In genomic region chrX:110951472-110952269, GRCh38 we compare ENCODE assay signal across 27 cellular contexts.
"Had no signal": no experiment of that assay in that cellular context is flagged by ENCODE, and none has a peak within 500 bp of the region (broad histone marks: within the 10 kb centered on the region; RNA-seq: fewer than 3 reads in every experiment).

No MANE protein-coding gene starts in this region.

- H3K36me3 ChIP-seq: ascending aorta, brain microvascular endothelial cell had no signal

- H3K4me1 Mint-ChIP-seq: activated CD4-positive, alpha-beta memory T cell treated with anti-CD3 and anti-CD28 coated beads, Interleukin-2, amount 10 ng/mL, durations not matched to agents 7 days and 5 days; activated CD4-positive, alpha-beta T cell treated with anti-CD3 and anti-CD28 coated beads, Interleukin-2, amount 10 ng/mL, durations not matched to agents 7 days and 5 days; activated naive CD4-positive, alpha-beta T cell treated with anti-CD3 and anti-CD28 coated beads, Interleukin-2, amount 10 ng/mL, durations not matched to agents 7 days and 5 days; activated naive CD8-positive, alpha-beta T cell treated with anti-CD3 and anti-CD28 coated beads, Interleukin-2, amount 10 ng/mL, durations not matched to agents 7 days and 5 days; central memory CD8-positive, alpha-beta T cell; endodermal cell had no signal

- DNase-seq: activated CD4-positive, alpha-beta memory T cell treated with anti-CD3 and anti-CD28 coated beads, Interleukin-2, amount 10 ng/mL, durations not matched to agents 7 days and 5 days; activated CD4-positive, alpha-beta T cell treated with anti-CD3 and anti-CD28 coated beads for 1 hour; activated CD4-positive, alpha-beta T cell treated with anti-CD3 and anti-CD28 coated beads for 4 hours; activated CD4-positive, alpha-beta T cell treated with anti-CD3 and anti-CD28 coated beads, Interleukin-2, amount 10 ng/mL, durations not matched to agents 7 days and 5 days; activated CD4-positive, alpha-beta T cell treated with anti-CD3 and anti-CD28 coated beads, Interleukin-2, amount 50 U/mL, for 4 hours; activated CD4-positive, CD25-positive, alpha-beta regulatory T cell; activated CD8-positive, alpha-beta memory T cell treated with anti-CD3 and anti-CD28 coated beads, Interleukin-2, amount 50 U/mL, for 48 hours; activated gamma-delta T cell; activated naive CD4-positive, alpha-beta T cell; activated naive CD4-positive, alpha-beta T cell treated with anti-CD3 and anti-CD28 coated beads, Interleukin-2, amount 10 ng/mL, durations not matched to agents 7 days and 5 days; activated naive CD8-positive, alpha-beta T cell treated with anti-CD3 and anti-CD28 coated beads, Interleukin-2, amount 10 ng/mL, durations not matched to agents 7 days and 5 days; activated T-cell treated with anti-CD3 and anti-CD28 coated beads for 4 hours; activated T-cell treated with anti-CD3 and anti-CD28 coated beads, Interleukin-2, amount 50 U/mL, for 24 hours; activated T-cell treated with anti-CD3 and anti-CD28 coated beads, Interleukin-2, amount 50 U/mL, for 72 hours; brain microvascular endothelial cell; dorsolateral prefrontal cortex; effector memory CD4-positive, alpha-beta T cell; endodermal cell; foreskin fibroblast; head of caudate nucleus; T-helper 2 cell had no signal

- H3K9me3 Mint-ChIP-seq: activated CD4-positive, alpha-beta memory T cell treated with anti-CD3 and anti-CD28 coated beads, Interleukin-2, amount 10 ng/mL, durations not matched to agents 7 days and 5 days; activated CD4-positive, alpha-beta T cell treated with anti-CD3 and anti-CD28 coated beads, Interleukin-2, amount 10 ng/mL, durations not matched to agents 7 days and 5 days; activated naive CD4-positive, alpha-beta T cell treated with anti-CD3 and anti-CD28 coated beads, Interleukin-2, amount 10 ng/mL, durations not matched to agents 7 days and 5 days; activated naive CD4-positive, alpha-beta T cell treated with anti-CD3 and anti-CD28 coated beads, Interleukin-2, amount 50 U/mL, for 72 hours; activated naive CD8-positive, alpha-beta T cell treated with anti-CD3 and anti-CD28 coated beads, Interleukin-2, amount 10 ng/mL, durations not matched to agents 7 days and 5 days; activated T-cell treated with anti-CD3 and anti-CD28 coated beads, Interleukin-2, amount 50 U/mL, for 24 hours; central memory CD8-positive, alpha-beta T cell; dendritic cell treated with granulocyte-macrophage colony-stimulating factor and Interleukin-4, amounts not matched to agents 40 ng/mL and 50 ng/mL, for 4 days; endodermal cell had no signal

- H3K27me3 ChIP-seq: ascending aorta, brain microvascular endothelial cell had no signal

- H3K27me3 Mint-ChIP-seq: activated CD4-positive, alpha-beta memory T cell treated with anti-CD3 and anti-CD28 coated beads, Interleukin-2, amount 10 ng/mL, durations not matched to agents 7 days and 5 days; activated CD4-positive, alpha-beta T cell treated with anti-CD3 and anti-CD28 coated beads, Interleukin-2, amount 10 ng/mL, durations not matched to agents 7 days and 5 days; activated naive CD4-positive, alpha-beta T cell treated with anti-CD3 and anti-CD28 coated beads, Interleukin-2, amount 10 ng/mL, durations not matched to agents 7 days and 5 days; activated naive CD8-positive, alpha-beta T cell treated with anti-CD3 and anti-CD28 coated beads, Interleukin-2, amount 10 ng/mL, durations not matched to agents 7 days and 5 days; central memory CD8-positive, alpha-beta T cell had no signal

- H3K4me3 Mint-ChIP-seq: activated CD4-positive, alpha-beta memory T cell treated with anti-CD3 and anti-CD28 coated beads, Interleukin-2, amount 10 ng/mL, durations not matched to agents 7 days and 5 days; activated CD4-positive, alpha-beta T cell treated with anti-CD3 and anti-CD28 coated beads, Interleukin-2, amount 10 ng/mL, durations not matched to agents 7 days and 5 days; activated naive CD4-positive, alpha-beta T cell treated with anti-CD3 and anti-CD28 coated beads, Interleukin-2, amount 10 ng/mL, durations not matched to agents 7 days and 5 days; activated naive CD8-positive, alpha-beta T cell treated with anti-CD3 and anti-CD28 coated beads, Interleukin-2, amount 10 ng/mL, durations not matched to agents 7 days and 5 days; activated T-cell treated with anti-CD3 and anti-CD28 coated beads, Interleukin-2, amount 50 U/mL, for 24 hours; activated T-cell treated with anti-CD3 and anti-CD28 coated beads, Interleukin-2, amount 50 U/mL, for 72 hours; central memory CD8-positive, alpha-beta T cell; dendritic cell treated with granulocyte-macrophage colony-stimulating factor and Interleukin-4, amounts not matched to agents 40 ng/mL and 50 ng/mL, for 4 days; endodermal cell had no signal

- H3K4me1 ChIP-seq: ascending aorta had no signal

- H3K27ac ChIP-seq: ascending aorta, brain microvascular endothelial cell, coronary artery, dorsolateral prefrontal cortex had no signal

- H3K27ac Mint-ChIP-seq: activated CD4-positive, alpha-beta memory T cell treated with anti-CD3 and anti-CD28 coated beads, Interleukin-2, amount 10 ng/mL, durations not matched to agents 7 days and 5 days; activated CD4-positive, alpha-beta T cell treated with anti-CD3 and anti-CD28 coated beads, Interleukin-2, amount 10 ng/mL, durations not matched to agents 7 days and 5 days; activated naive CD4-positive, alpha-beta T cell treated with anti-CD3 and anti-CD28 coated beads, Interleukin-2, amount 10 ng/mL, durations not matched to agents 7 days and 5 days; activated naive CD4-positive, alpha-beta T cell treated with anti-CD3 and anti-CD28 coated beads, Interleukin-2, amount 50 U/mL, for 72 hours; activated naive CD8-positive, alpha-beta T cell treated with anti-CD3 and anti-CD28 coated beads, Interleukin-2, amount 10 ng/mL, durations not matched to agents 7 days and 5 days; activated T-cell treated with anti-CD3 and anti-CD28 coated beads, Interleukin-2, amount 50 U/mL, for 24 hours; activated T-cell treated with anti-CD3 and anti-CD28 coated beads, Interleukin-2, amount 50 U/mL, for 72 hours; dendritic cell treated with granulocyte-macrophage colony-stimulating factor and Interleukin-4, amounts not matched to agents 40 ng/mL and 50 ng/mL, for 4 days; endodermal cell had no signal

- H3K9me3 ChIP-seq: ascending aorta had no signal

- H3K36me3 Mint-ChIP-seq: activated naive CD4-positive, alpha-beta T cell treated with anti-CD3 and anti-CD28 coated beads, Interleukin-2, amount 10 ng/mL, durations not matched to agents 7 days and 5 days; activated naive CD4-positive, alpha-beta T cell treated with anti-CD3 and anti-CD28 coated beads, Interleukin-2, amount 50 U/mL, for 72 hours; activated naive CD8-positive, alpha-beta T cell treated with anti-CD3 and anti-CD28 coated beads, Interleukin-2, amount 10 ng/mL, durations not matched to agents 7 days and 5 days had no signal

- ATAC-seq: activated naive CD4-positive, alpha-beta T cell treated with anti-CD3 and anti-CD28 coated beads, Interleukin-2, amount 50 U/mL, for 72 hours; activated T-cell treated with anti-CD3 and anti-CD28 coated beads, Interleukin-2, amount 50 U/mL, for 72 hours; esophagus mucosa had no signal

- H3K4me3 ChIP-seq: ascending aorta, coronary artery, dorsolateral prefrontal cortex had no signal
